ENCODE assay signal across 1 cellular context in the genomic region with DNA sequence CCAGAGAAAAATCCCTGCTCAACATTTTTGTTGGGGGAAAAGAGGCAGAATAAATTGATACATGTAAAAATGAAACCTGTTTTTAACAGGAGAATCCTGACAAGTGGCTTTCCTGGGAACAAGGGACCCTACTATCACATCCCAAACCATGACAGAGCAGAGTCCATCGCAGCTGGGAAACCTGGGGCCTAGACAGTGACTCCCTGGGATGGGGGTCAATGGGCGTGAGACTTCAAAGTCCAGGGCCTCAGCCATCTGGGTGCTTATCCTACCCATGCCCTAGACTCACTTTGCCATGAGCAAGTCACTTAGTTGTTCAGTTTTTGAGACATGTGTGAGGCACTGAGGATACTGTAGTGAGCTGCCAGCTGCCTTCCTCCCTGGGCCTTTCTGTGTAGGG.
TF ChIP-seq lines count a peak whose summit lies in the region.

No MANE protein-coding gene starts in this region.

TF ChIP-seq in HepG2, 621 proteins besides CTCF, POLR2A, EP300 and RAD21 (continues in another document):
- TF ChIP-seq HNF4A (CRISPR knock-in tag; IDR thresholded peaks at IDR 0.05) = peak; percentile 88
- no peak for TF ChIP-seq CEBPG (CRISPR knock-in tag; IDR thresholded peaks at IDR 0.05)
- TF ChIP-seq, protein P1, sequence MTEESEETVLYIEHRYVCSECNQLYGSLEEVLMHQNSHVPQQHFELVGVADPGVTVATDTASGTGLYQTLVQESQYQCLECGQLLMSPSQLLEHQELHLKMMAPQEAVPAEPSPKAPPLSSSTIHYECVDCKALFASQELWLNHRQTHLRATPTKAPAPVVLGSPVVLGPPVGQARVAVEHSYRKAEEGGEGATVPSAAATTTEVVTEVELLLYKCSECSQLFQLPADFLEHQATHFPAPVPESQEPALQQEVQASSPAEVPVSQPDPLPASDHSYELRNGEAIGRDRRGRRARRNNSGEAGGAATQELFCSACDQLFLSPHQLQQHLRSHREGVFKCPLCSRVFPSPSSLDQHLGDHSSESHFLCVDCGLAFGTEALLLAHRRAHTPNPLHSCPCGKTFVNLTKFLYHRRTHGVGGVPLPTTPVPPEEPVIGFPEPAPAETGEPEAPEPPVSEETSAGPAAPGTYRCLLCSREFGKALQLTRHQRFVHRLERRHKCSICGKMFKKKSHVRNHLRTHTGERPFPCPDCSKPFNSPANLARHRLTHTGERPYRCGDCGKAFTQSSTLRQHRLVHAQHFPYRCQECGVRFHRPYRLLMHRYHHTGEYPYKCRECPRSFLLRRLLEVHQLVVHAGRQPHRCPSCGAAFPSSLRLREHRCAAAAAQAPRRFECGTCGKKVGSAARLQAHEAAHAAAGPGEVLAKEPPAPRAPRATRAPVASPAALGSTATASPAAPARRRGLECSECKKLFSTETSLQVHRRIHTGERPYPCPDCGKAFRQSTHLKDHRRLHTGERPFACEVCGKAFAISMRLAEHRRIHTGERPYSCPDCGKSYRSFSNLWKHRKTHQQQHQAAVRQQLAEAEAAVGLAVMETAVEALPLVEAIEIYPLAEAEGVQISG (CRISPR knock-in tag; IDR thresholded peaks at IDR 0.05) = no peak
- TF ChIP-seq, protein P2, sequence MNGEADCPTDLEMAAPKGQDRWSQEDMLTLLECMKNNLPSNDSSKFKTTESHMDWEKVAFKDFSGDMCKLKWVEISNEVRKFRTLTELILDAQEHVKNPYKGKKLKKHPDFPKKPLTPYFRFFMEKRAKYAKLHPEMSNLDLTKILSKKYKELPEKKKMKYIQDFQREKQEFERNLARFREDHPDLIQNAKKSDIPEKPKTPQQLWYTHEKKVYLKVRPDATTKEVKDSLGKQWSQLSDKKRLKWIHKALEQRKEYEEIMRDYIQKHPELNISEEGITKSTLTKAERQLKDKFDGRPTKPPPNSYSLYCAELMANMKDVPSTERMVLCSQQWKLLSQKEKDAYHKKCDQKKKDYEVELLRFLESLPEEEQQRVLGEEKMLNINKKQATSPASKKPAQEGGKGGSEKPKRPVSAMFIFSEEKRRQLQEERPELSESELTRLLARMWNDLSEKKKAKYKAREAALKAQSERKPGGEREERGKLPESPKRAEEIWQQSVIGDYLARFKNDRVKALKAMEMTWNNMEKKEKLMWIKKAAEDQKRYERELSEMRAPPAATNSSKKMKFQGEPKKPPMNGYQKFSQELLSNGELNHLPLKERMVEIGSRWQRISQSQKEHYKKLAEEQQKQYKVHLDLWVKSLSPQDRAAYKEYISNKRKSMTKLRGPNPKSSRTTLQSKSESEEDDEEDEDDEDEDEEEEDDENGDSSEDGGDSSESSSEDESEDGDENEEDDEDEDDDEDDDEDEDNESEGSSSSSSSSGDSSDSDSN (CRISPR knock-in tag; IDR thresholded peaks at IDR 0.05) = no peak
- TF ChIP-seq, protein P3, sequence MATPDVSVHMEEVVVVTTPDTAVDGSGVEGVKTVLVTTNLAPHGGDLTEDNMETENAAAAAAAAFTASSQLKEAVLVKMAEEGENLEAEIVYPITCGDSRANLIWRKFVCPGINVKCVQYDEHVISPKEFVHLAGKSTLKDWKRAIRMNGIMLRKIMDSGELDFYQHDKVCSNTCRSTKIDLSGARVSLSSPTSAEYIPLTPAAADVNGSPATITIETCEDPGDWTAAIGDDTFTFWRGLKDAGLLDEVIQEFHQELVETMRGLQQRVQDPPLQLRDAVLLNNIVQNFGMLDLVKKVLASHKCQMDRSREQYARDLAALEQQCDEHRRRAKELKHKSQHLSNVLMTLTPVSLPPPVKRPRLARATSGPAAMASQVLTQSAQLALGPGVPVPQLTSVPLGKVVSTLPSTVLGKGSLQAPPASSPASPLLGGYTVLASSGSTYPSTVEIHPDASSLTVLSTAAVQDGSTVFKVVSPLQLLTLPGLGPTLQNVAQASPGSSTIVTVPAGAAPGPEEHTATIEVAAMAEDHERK (CRISPR knock-in tag; IDR thresholded peaks at IDR 0.05; ENCODE audit: low read depth) = no peak
- no peak for TF ChIP-seq SPEN (CRISPR knock-in tag; IDR thresholded peaks at IDR 0.05; ENCODE audit: low read depth)
- no peak for TF ChIP-seq CEBPB (IDR thresholded peaks at IDR 0.05; ENCODE audit: borderline replicate concordance, low read depth, low read length)
- no peak for TF ChIP-seq FOXM1 (CRISPR knock-in tag; IDR thresholded peaks at IDR 0.05)
- TF ChIP-seq ZNF749 (CRISPR knock-in tag; IDR thresholded peaks at IDR 0.05; ENCODE audit: borderline replicate concordance) = no peak
- no peak for TF ChIP-seq TRIM24 (CRISPR knock-in tag; IDR thresholded peaks at IDR 0.05)
- TF ChIP-seq ZSCAN31 (CRISPR knock-in tag; IDR thresholded peaks at IDR 0.05; ENCODE audit: low read depth) = no peak
- TF ChIP-seq RXRA (CRISPR knock-in tag; IDR thresholded peaks at IDR 0.05) = peak; percentile 36; the same call in 1 of the 2 replicates
- TF ChIP-seq, protein P4, sequence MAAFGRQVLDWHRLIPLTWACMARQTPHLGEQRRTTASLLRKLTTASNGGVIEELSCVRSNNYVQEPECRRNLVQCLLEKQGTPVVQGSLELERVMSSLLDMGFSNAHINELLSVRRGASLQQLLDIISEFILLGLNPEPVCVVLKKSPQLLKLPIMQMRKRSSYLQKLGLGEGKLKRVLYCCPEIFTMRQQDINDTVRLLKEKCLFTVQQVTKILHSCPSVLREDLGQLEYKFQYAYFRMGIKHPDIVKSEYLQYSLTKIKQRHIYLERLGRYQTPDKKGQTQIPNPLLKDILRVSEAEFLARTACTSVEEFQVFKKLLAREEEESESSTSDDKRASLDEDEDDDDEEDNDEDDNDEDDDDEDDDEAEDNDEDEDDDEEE (CRISPR knock-in tag; IDR thresholded peaks at IDR 0.05) = no peak
- no peak for TF ChIP-seq ZFYVE20 (CRISPR knock-in tag; IDR thresholded peaks at IDR 0.05; ENCODE audit: borderline replicate concordance, low read depth)
- TF ChIP-seq ETV5 (CRISPR knock-in tag; IDR thresholded peaks at IDR 0.05; ENCODE audit: borderline replicate concordance) = no peak
- no peak for TF ChIP-seq ZNF235 (CRISPR knock-in tag; IDR thresholded peaks at IDR 0.05; ENCODE audit: borderline replicate concordance)
- TF ChIP-seq ZBTB7B (CRISPR knock-in tag; IDR thresholded peaks at IDR 0.05) = 0 out of 2 replicates have a peak, but pooled peaks have one; percentile 24
- TF ChIP-seq RBAK (CRISPR knock-in tag; IDR thresholded peaks at IDR 0.05) = no peak
- peak; percentile 23; the same call in 1 of the 2 replicates for TF ChIP-seq NR2C2 (CRISPR knock-in tag; IDR thresholded peaks at IDR 0.05; ENCODE audit: borderline replicate concordance)
- TF ChIP-seq, protein P5, sequence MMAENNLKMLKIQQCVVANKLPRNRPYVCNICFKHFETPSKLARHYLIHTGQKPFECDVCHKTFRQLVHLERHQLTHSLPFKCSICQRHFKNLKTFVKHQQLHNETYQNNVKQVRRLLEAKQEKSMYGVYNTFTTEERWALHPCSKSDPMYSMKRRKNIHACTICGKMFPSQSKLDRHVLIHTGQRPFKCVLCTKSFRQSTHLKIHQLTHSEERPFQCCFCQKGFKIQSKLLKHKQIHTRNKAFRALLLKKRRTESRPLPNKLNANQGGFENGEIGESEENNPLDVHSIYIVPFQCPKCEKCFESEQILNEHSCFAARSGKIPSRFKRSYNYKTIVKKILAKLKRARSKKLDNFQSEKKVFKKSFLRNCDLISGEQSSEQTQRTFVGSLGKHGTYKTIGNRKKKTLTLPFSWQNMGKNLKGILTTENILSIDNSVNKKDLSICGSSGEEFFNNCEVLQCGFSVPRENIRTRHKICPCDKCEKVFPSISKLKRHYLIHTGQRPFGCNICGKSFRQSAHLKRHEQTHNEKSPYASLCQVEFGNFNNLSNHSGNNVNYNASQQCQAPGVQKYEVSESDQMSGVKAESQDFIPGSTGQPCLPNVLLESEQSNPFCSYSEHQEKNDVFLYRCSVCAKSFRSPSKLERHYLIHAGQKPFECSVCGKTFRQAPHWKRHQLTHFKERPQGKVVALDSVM (CRISPR knock-in tag; IDR thresholded peaks at IDR 0.05) = no peak
- TF ChIP-seq ZNF782 (CRISPR knock-in tag; IDR thresholded peaks at IDR 0.05; ENCODE audit: borderline replicate concordance) = no peak
- TF ChIP-seq, protein P6, sequence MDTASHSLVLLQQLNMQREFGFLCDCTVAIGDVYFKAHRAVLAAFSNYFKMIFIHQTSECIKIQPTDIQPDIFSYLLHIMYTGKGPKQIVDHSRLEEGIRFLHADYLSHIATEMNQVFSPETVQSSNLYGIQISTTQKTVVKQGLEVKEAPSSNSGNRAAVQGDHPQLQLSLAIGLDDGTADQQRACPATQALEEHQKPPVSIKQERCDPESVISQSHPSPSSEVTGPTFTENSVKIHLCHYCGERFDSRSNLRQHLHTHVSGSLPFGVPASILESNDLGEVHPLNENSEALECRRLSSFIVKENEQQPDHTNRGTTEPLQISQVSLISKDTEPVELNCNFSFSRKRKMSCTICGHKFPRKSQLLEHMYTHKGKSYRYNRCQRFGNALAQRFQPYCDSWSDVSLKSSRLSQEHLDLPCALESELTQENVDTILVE (CRISPR knock-in tag; IDR thresholded peaks at IDR 0.05) = no peak
- no peak for TF ChIP-seq SMC3 (IDR thresholded peaks at IDR 0.05; ENCODE audit: low read length)
- TF ChIP-seq CHD4 (IDR thresholded peaks at IDR 0.05; ENCODE audit: borderline replicate concordance, low read length) = no peak
- 0 out of 2 replicates have a peak, but pooled peaks have one; percentile 19 for TF ChIP-seq ZMYM3 (CRISPR knock-in tag; IDR thresholded peaks at IDR 0.05)
- TF ChIP-seq NFIB (CRISPR knock-in tag; IDR thresholded peaks at IDR 0.05; ENCODE audit: borderline replicate concordance) = no peak
- peak; percentile 40; the same call in 1 of the 2 replicates for TF ChIP-seq NR2F2 (IDR thresholded peaks at IDR 0.05; ENCODE audit: borderline replicate concordance, low read depth)
- peak; percentile 81 for TF ChIP-seq HNF4G (IDR thresholded peaks at IDR 0.05; ENCODE audit: borderline replicate concordance, low read depth, low read length)
- no peak for TF ChIP-seq HNF4G (CRISPR knock-in tag; IDR thresholded peaks at IDR 0.05; ENCODE audit: borderline replicate concordance, low read depth)
- TF ChIP-seq, protein P7, sequence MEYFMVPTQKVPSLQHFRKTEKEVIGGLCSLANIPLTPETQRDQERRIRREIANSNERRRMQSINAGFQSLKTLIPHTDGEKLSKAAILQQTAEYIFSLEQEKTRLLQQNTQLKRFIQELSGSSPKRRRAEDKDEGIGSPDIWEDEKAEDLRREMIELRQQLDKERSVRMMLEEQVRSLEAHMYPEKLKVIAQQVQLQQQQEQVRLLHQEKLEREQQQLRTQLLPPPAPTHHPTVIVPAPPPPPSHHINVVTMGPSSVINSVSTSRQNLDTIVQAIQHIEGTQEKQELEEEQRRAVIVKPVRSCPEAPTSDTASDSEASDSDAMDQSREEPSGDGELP (IDR thresholded peaks at IDR 0.05; ENCODE audit: borderline replicate concordance, low read depth) = peak; percentile 51; the same call in 1 of the 2 replicates
- TF ChIP-seq, protein P8, sequence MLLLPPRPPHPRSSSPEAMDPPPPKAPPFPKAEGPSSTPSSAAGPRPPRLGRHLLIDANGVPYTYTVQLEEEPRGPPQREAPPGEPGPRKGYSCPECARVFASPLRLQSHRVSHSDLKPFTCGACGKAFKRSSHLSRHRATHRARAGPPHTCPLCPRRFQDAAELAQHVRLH (CRISPR knock-in tag; IDR thresholded peaks at IDR 0.05; ENCODE audit: borderline replicate concordance, low read depth) = no peak
- no peak for TF ChIP-seq MBD4 (IDR thresholded peaks at IDR 0.05; ENCODE audit: borderline replicate concordance, low read length)
- TF ChIP-seq, protein P9, sequence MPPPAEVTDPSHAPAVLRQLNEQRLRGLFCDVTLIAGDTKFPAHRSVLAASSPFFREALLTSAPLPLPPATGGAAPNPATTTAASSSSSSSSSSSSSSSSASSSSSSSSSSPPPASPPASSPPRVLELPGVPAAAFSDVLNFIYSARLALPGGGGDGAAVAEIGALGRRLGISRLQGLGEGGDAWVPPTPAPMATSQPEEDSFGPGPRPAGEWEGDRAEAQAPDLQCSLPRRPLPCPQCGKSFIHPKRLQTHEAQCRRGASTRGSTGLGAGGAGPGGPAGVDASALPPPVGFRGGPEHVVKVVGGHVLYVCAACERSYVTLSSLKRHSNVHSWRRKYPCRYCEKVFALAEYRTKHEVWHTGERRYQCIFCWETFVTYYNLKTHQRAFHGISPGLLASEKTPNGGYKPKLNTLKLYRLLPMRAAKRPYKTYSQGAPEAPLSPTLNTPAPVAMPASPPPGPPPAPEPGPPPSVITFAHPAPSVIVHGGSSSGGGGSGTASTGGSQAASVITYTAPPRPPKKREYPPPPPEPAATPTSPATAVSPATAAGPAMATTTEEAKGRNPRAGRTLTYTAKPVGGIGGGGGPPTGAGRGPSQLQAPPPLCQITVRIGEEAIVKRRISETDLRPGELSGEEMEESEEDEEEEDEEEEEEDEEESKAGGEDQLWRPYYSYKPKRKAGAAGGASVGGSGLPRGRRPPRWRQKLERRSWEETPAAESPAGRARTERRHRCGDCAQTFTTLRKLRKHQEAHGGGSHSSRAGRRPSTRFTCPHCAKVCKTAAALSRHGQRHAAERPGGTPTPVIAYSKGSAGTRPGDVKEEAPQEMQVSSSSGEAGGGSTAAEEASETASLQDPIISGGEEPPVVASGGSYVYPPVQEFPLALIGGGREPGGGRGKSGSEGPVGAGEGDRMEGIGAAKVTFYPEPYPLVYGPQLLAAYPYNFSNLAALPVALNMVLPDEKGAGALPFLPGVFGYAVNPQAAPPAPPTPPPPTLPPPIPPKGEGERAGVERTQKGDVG (CRISPR knock-in tag; IDR thresholded peaks at IDR 0.05; ENCODE audit: borderline replicate concordance) = no peak
- no peak for TF ChIP-seq ZSCAN12 (CRISPR knock-in tag; IDR thresholded peaks at IDR 0.05)
- TF ChIP-seq SALL1 (CRISPR knock-in tag; IDR thresholded peaks at IDR 0.05) = 0 out of 2 replicates have a peak, but pooled peaks have one; percentile 32
- TF ChIP-seq RBM22 (optimal IDR thresholded peaks at IDR 0.05; ENCODE audit: low read length) = peak; percentile 22
- no peak for TF ChIP-seq ZFY (CRISPR knock-in tag; IDR thresholded peaks at IDR 0.05)
- no peak for TF ChIP-seq NKX3-1 (CRISPR knock-in tag; IDR thresholded peaks at IDR 0.05)
- TF ChIP-seq, protein P10, sequence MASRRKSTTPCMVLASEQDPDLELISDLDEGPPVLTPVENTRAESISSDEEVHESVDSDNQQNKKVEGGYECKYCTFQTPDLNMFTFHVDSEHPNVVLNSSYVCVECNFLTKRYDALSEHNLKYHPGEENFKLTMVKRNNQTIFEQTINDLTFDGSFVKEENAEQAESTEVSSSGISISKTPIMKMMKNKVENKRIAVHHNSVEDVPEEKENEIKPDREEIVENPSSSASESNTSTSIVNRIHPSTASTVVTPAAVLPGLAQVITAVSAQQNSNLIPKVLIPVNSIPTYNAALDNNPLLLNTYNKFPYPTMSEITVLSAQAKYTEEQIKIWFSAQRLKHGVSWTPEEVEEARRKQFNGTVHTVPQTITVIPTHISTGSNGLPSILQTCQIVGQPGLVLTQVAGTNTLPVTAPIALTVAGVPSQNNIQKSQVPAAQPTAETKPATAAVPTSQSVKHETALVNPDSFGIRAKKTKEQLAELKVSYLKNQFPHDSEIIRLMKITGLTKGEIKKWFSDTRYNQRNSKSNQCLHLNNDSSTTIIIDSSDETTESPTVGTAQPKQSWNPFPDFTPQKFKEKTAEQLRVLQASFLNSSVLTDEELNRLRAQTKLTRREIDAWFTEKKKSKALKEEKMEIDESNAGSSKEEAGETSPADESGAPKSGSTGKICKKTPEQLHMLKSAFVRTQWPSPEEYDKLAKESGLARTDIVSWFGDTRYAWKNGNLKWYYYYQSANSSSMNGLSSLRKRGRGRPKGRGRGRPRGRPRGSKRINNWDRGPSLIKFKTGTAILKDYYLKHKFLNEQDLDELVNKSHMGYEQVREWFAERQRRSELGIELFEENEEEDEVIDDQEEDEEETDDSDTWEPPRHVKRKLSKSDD (CRISPR knock-in tag; IDR thresholded peaks at IDR 0.05; ENCODE audit: low read depth) = no peak
- no peak for TF ChIP-seq SMAD9 (CRISPR knock-in tag; IDR thresholded peaks at IDR 0.05)
- TF ChIP-seq, protein P11, sequence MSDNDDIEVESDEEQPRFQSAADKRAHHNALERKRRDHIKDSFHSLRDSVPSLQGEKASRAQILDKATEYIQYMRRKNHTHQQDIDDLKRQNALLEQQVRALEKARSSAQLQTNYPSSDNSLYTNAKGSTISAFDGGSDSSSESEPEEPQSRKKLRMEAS (IDR thresholded peaks at IDR 0.05) = 0 out of 2 replicates have a peak, but pooled peaks have one; percentile 16
